8 cellular contexts compared by ENCODE assay signal in the genomic region with DNA sequence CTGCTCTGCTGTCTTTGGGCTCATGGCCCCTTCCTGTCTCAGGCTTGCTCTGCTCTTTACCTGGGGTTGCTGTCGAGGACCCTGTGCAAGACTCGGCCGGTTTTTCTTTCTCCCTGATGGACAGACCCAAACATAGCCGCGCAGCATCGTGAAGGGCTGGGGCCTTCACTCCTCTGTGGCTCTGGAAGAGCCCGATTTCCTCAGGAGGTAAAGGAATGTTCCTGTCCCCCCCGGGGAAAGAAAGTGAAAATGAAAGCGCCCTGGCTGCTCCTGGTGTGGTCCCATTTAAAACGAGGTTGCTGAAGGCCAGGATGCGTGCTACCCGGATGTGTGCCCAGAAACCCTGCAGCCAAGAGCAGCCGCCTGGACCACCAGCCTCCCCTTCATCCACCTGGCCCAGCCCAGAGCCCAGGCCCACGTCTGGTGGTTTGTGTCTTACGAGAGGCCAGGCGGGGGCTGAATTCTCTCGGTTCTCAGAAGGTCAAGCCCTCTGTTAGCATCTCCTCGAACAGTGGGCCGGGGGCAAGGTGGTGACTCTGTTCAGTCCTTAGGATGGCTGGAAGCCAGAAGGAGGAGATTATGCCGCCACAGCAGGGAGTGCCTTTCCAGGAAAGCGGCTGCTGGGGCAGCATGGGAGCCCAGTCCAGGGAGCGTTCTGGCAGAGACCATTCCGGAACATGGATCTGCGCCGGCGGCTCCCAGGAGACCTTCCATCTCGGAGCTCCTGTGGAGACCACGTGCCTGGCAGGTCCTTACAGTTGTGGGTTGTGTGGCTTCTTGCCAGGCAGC. TPM values are rescaled to one million over a fixed set of nuclear protein-coding genes. Genes with fewer than 3 reads are reported as not detected.
DNase-seq lines count a peak whose midpoint lies in the region; ATAC-seq and TF ChIP-seq lines count a peak whose summit lies in the region.

No MANE protein-coding gene starts in this region.

- peak overlapping the region; percentile 100 for H3K4me3 Mint-ChIP-seq in activated T-helper 1 cell treated with anti-CD3 and anti-CD28 coated beads, Interleukin-12 subunit alpha, Interleukin-12 subunit beta, Interleukin-2, Interleukin-4 antibody, amounts not matched to agents 30 ng/mL and 10 ng/mL and 1 ng/mL, durations not matched to agents 14 hours and 24 hours and 36 hours
- H3K4me3 Mint-ChIP-seq in progenitor cell of endocrine pancreas (ENCODE audit: low read depth) = peak overlapping the region; percentile 90

- no peaks in the 10 kb centered on the region for H3K9me3 ChIP-seq in HUES6 (ENCODE audit: control insufficient read depth, insufficient read depth, low read depth, low read length)
- no peaks in the 10 kb centered on the region for H3K9me3 ChIP-seq in cardiac muscle cell (ENCODE audit: low read depth)

- TF ChIP-seq POLR2A in GM18505 (IDR thresholded peaks at IDR 0.05; ENCODE audit: borderline replicate concordance, extremely low read depth, insufficient read depth, insufficient read length) = no peak

- H3K27ac Mint-ChIP-seq in activated T-helper 1 cell treated with anti-CD3 and anti-CD28 coated beads, Interleukin-12 subunit alpha, Interleukin-12 subunit beta, Interleukin-2, Interleukin-4 antibody, amounts not matched to agents 30 ng/mL and 10 ng/mL and 1 ng/mL, durations not matched to agents 14 hours and 24 hours and 36 hours = peak overlapping the region; percentile 97
- H3K27ac Mint-ChIP-seq in progenitor cell of endocrine pancreas = peak overlapping the region; percentile 92

- peak overlapping the region; percentile 92 for H3K27ac ChIP-seq in C4-2B
- H3K27ac ChIP-seq in HUES6 (ENCODE audit: low read depth, low read length) = no peak overlapping the region
- peak overlapping the region; percentile 82 for H3K27ac ChIP-seq in cardiac muscle cell

- no peak for ATAC-seq in GM18505 (IDR thresholded peaks at IDR 0.05; ENCODE audit: unreplicated experiment)
- ATAC-seq in HG03196 (IDR thresholded peaks at IDR 0.05; ENCODE audit: unreplicated experiment) = no peak
- ATAC-seq in GM19351 (IDR thresholded peaks at IDR 0.05; ENCODE audit: unreplicated experiment) = no peak

- peaks cover 14% of the 10 kb centered on the region for H3K27me3 ChIP-seq in HUES6 (ENCODE audit: control insufficient read depth, insufficient read depth, low read length)
- peaks cover 21% of the 10 kb centered on the region for H3K27me3 ChIP-seq in cardiac muscle cell

- H3K4me3 ChIP-seq in HUES6 (ENCODE audit: low read depth, low read length) (peak overlapping the region; percentile 90), cardiac muscle cell (peak overlapping the region; percentile 49)

- TF ChIP-seq CTCF in C4-2B (conservative IDR thresholded peaks at IDR 0.05) (no peak), cardiac muscle cell (IDR thresholded peaks at IDR 0.05; ENCODE audit: low read depth, low read length) (no peak), progenitor cell of endocrine pancreas (IDR thresholded peaks at IDR 0.05; ENCODE audit: unreplicated experiment) (no peak)

- intact Hi-C loops in activated T-helper 1 cell treated with anti-CD3 and anti-CD28 coated beads, Interleukin-12 subunit alpha, Interleukin-12 subunit beta, Interleukin-2, Interleukin-4 antibody, amounts not matched to agents 30 ng/mL and 10 ng/mL and 1 ng/mL, durations not matched to agents 14 hours and 24 hours and 36 hours (cut with micrococcal nuclease) = no loop called here

- peaks cover 14% of the 10 kb centered on the region for H3K27me3 Mint-ChIP-seq in activated T-helper 1 cell treated with anti-CD3 and anti-CD28 coated beads, Interleukin-12 subunit alpha, Interleukin-12 subunit beta, Interleukin-2, Interleukin-4 antibody, amounts not matched to agents 30 ng/mL and 10 ng/mL and 1 ng/mL, durations not matched to agents 14 hours and 24 hours and 36 hours (ENCODE audit: insufficient read depth)
- peaks cover 15% of the 10 kb centered on the region for H3K27me3 Mint-ChIP-seq in progenitor cell of endocrine pancreas

- peak overlapping the region; percentile 81 for H3K9ac ChIP-seq in HUES6 (ENCODE audit: low read length)

- peaks cover 6% of the 10 kb centered on the region; the same call in 1 of the 2 replicates for H3K36me3 ChIP-seq in HUES6 (ENCODE audit: control insufficient read depth, insufficient read depth, low read length)
- H3K36me3 ChIP-seq in cardiac muscle cell = no peaks in the 10 kb centered on the region

- H3K4me1 ChIP-seq in HUES6 (ENCODE audit: control insufficient read depth, insufficient read depth, low read length) (peaks cover 6% of the 10 kb centered on the region; the same call in 1 of the 2 replicates), cardiac muscle cell (ENCODE audit: low read depth) (peaks cover 10% of the 10 kb centered on the region)

- DNase-seq in activated T-helper 1 cell treated with anti-CD3 and anti-CD28 coated beads, Interleukin-12 subunit alpha, Interleukin-12 subunit beta, Interleukin-2, Interleukin-4 antibody, amounts not matched to agents 30 ng/mL and 10 ng/mL and 1 ng/mL, durations not matched to agents 14 hours and 24 hours and 36 hours (ENCODE audit: low spot score) = peak; percentile 26
- DNase-seq in cardiac muscle cell (ENCODE audit: low read depth in 1 of 2, low spot score in 1 of 2) (peak in 1 of 2 donors; percentile 96), progenitor cell of endocrine pancreas (ENCODE audit: low spot score, unreplicated experiment) (no peak)

- H3K36me3 Mint-ChIP-seq in activated T-helper 1 cell treated with anti-CD3 and anti-CD28 coated beads, Interleukin-12 subunit alpha, Interleukin-12 subunit beta, Interleukin-2, Interleukin-4 antibody, amounts not matched to agents 30 ng/mL and 10 ng/mL and 1 ng/mL, durations not matched to agents 14 hours and 24 hours and 36 hours (ENCODE audit: low read depth) = peaks cover 3% of the 10 kb centered on the region
- H3K36me3 Mint-ChIP-seq in progenitor cell of endocrine pancreas (ENCODE audit: insufficient read depth) = no peaks in the 10 kb centered on the region

- no peaks in the 10 kb centered on the region for H3K9me3 Mint-ChIP-seq in activated T-helper 1 cell treated with anti-CD3 and anti-CD28 coated beads, Interleukin-12 subunit alpha, Interleukin-12 subunit beta, Interleukin-2, Interleukin-4 antibody, amounts not matched to agents 30 ng/mL and 10 ng/mL and 1 ng/mL, durations not matched to agents 14 hours and 24 hours and 36 hours
- no peaks in the 10 kb centered on the region for H3K9me3 Mint-ChIP-seq in progenitor cell of endocrine pancreas (ENCODE audit: low read depth)

- H3K4me1 Mint-ChIP-seq in activated T-helper 1 cell treated with anti-CD3 and anti-CD28 coated beads, Interleukin-12 subunit alpha, Interleukin-12 subunit beta, Interleukin-2, Interleukin-4 antibody, amounts not matched to agents 30 ng/mL and 10 ng/mL and 1 ng/mL, durations not matched to agents 14 hours and 24 hours and 36 hours (ENCODE audit: low read depth) = peaks cover 22% of the 10 kb centered on the region
- peaks cover 5% of the 10 kb centered on the region for H3K4me1 Mint-ChIP-seq in progenitor cell of endocrine pancreas (ENCODE audit: low read depth)

RNA-seq across cellular contexts. Expression of a gene that starts 1.2 kb away (rescaled TPM):
- total RNA-seq in activated T-helper 1 cell treated with anti-CD3 and anti-CD28 coated beads, Interleukin-12 subunit alpha, Interleukin-12 subunit beta, Interleukin-2, Interleukin-4 antibody, amounts not matched to agents 30 ng/mL and 10 ng/mL and 1 ng/mL, durations not matched to agents 14 hours and 24 hours and 36 hours = 201 and 202 TPM in 2 replicates
- total RNA-seq in cardiac muscle cell (354 and 408 TPM in 2 replicates), progenitor cell of endocrine pancreas (96.3 and 101 TPM in 2 replicates)
- polyA plus RNA-seq in cardiac muscle cell = 394 and 450 TPM in 2 replicates

RNA-seq across cellular contexts. Expression of a gene that starts 8.5 kb away (rescaled TPM):
- total RNA-seq in activated T-helper 1 cell treated with anti-CD3 and anti-CD28 coated beads, Interleukin-12 subunit alpha, Interleukin-12 subunit beta, Interleukin-2, Interleukin-4 antibody, amounts not matched to agents 30 ng/mL and 10 ng/mL and 1 ng/mL, durations not matched to agents 14 hours and 24 hours and 36 hours = 0.61 and 0.93 TPM in 2 replicates
- total RNA-seq in cardiac muscle cell (0.51 and 0.88 TPM in 2 replicates), progenitor cell of endocrine pancreas (1.7 and 2.1 TPM in 2 replicates)
- 0.10 and 0.13 TPM in 2 replicates for polyA plus RNA-seq in cardiac muscle cell

RNA-seq across cellular contexts. Expression of a gene that starts 24.3 kb away (rescaled TPM):
- total RNA-seq in activated T-helper 1 cell treated with anti-CD3 and anti-CD28 coated beads, Interleukin-12 subunit alpha, Interleukin-12 subunit beta, Interleukin-2, Interleukin-4 antibody, amounts not matched to agents 30 ng/mL and 10 ng/mL and 1 ng/mL, durations not matched to agents 14 hours and 24 hours and 36 hours = 7.5 and 8.1 TPM in 2 replicates
- 4.8 and 5.1 TPM in 2 replicates for total RNA-seq in cardiac muscle cell
- polyA plus RNA-seq in cardiac muscle cell = 6.4 and 8.3 TPM in 2 replicates
- 9.7 and 11.2 TPM in 2 replicates for total RNA-seq in progenitor cell of endocrine pancreas

RNA-seq across cellular contexts. Expression of a gene that starts 32.2 kb away (rescaled TPM):
- 53.3 and 61.7 TPM in 2 replicates for total RNA-seq in activated T-helper 1 cell treated with anti-CD3 and anti-CD28 coated beads, Interleukin-12 subunit alpha, Interleukin-12 subunit beta, Interleukin-2, Interleukin-4 antibody, amounts not matched to agents 30 ng/mL and 10 ng/mL and 1 ng/mL, durations not matched to agents 14 hours and 24 hours and 36 hours
- 106 and 139 TPM in 2 replicates for total RNA-seq in cardiac muscle cell
- polyA plus RNA-seq in cardiac muscle cell = 144 and 193 TPM in 2 replicates
- 50.3 and 52.3 TPM in 2 replicates for total RNA-seq in progenitor cell of endocrine pancreas

RNA-seq across cellular contexts. Expression of a gene that starts 38.2 kb away (rescaled TPM):
- 27.7 and 30.7 TPM in 2 replicates for total RNA-seq in activated T-helper 1 cell treated with anti-CD3 and anti-CD28 coated beads, Interleukin-12 subunit alpha, Interleukin-12 subunit beta, Interleukin-2, Interleukin-4 antibody, amounts not matched to agents 30 ng/mL and 10 ng/mL and 1 ng/mL, durations not matched to agents 14 hours and 24 hours and 36 hours
- total RNA-seq in cardiac muscle cell (27.7 and 43.7 TPM in 2 replicates), progenitor cell of endocrine pancreas (20.2 and 22.4 TPM in 2 replicates)
- 36.2 and 37.2 TPM in 2 replicates for polyA plus RNA-seq in cardiac muscle cell
